17 cellular contexts compared by ENCODE assay signal in genomic region chr1:165875604-165876003, GRCh38. TPM values are rescaled to one million over a fixed set of nuclear protein-coding genes. Genes with fewer than 3 reads are reported as not detected.
DNase-seq lines count a peak whose midpoint lies in the region; ATAC-seq and TF ChIP-seq lines count a peak whose summit lies in the region.
"Had no signal": no experiment of that assay in that cellular context is flagged by ENCODE, and none has a peak within 500 bp of the region (broad histone marks: within the 10 kb centered on the region; RNA-seq: fewer than 3 reads in every experiment).

No MANE protein-coding gene starts in this region.

- peak overlapping the region; percentile 24 for H4K12ac ChIP-seq in trophoblast cell (ENCODE audit: low read depth, low read length)

- no peak overlapping the region for H3K4me2 ChIP-seq in trophoblast cell (ENCODE audit: low read length)

- no peaks in the 10 kb centered on the region for H3K79me1 ChIP-seq in trophoblast cell (ENCODE audit: low read length)

- peaks cover 5% of the 10 kb centered on the region for H3K36me3 Mint-ChIP-seq in Calu3 (ENCODE audit: insufficient read depth, unreplicated experiment)
- no peaks in the 10 kb centered on the region for H3K36me3 Mint-ChIP-seq in activated T-helper 17 cell treated with anti-CD3 and anti-CD28 coated beads, Interleukin-2, amount 50 U/mL, for 72 hours (ENCODE audit: low read depth)

- ATAC-seq in activated T-helper 17 cell treated with anti-CD3 and anti-CD28 coated beads, Interleukin-2, amount 50 U/mL, for 72 hours (replicated peaks): no peak
- ATAC-seq in esophagus mucosa: peak; percentile 42

- H3K36me3 ChIP-seq in trophoblast cell (ENCODE audit: control insufficient read depth in 1 of 2, insufficient read depth in 2 of 2, low read length in 2 of 2): no peaks in the 10 kb centered on the region
- H3K36me3 ChIP-seq in ovary: no peaks in the 10 kb centered on the region
- H3K36me3 ChIP-seq: sigmoid colon, uterus had no signal

- H4K8ac ChIP-seq in trophoblast cell (ENCODE audit: low read depth, low read length): peak overlapping the region; percentile 23

- no CpG with 5 or more reads among the region's 6 CpGs for WGBS in trophoblast cell (ENCODE audit: extremely low coverage, insufficient coverage, insufficient read length)
- WGBS in ovary, 3 donors: 71 to 79% (median 78%) methylated on average over 6 of the region's 6 CpGs

- BruUV-seq in Calu3 (replicated peaks; lab: Mats Ljungman, UMichigan): no TSS peak

- H2AFZ ChIP-seq in trophoblast cell (ENCODE audit: insufficient read depth, low read length, poor library complexity): no peak overlapping the region

- peak overlapping the region; percentile 42 for H3K4me3 Mint-ChIP-seq in Calu3 (ENCODE audit: low read depth, unreplicated experiment)
- H3K4me3 Mint-ChIP-seq in activated T-helper 17 cell treated with anti-CD3 and anti-CD28 coated beads, Interleukin-2, amount 50 U/mL, for 72 hours: peak overlapping the region; percentile 6

- TF ChIP-seq POLR2A in ovary (IDR thresholded peaks at IDR 0.05): no peak

- H3K4me3 ChIP-seq in trophoblast cell (ENCODE audit: low read depth, low read length) (no peak overlapping the region), ovary (no peak overlapping the region)
- H3K4me3 ChIP-seq: sigmoid colon, uterus had no signal

- CTCF ChIA-PET in Calu3 (lab: Charles Lee): interaction anchor here (0.7 kb wide), 2 partner anchors 18 to 172 kb away, joined by 4 to 5 read pairs; no protein-coding TSS in a partner anchor

- H2BK5ac ChIP-seq in trophoblast cell (ENCODE audit: low read depth, low read length, poor library complexity): no peak overlapping the region

- H3K27me3 ChIP-seq in trophoblast cell (ENCODE audit: insufficient read depth, low read length) (no peaks in the 10 kb centered on the region), ovary (no peaks in the 10 kb centered on the region)
- H3K27me3 ChIP-seq: sigmoid colon, uterus had no signal

- no peak overlapping the region for H2BK120ac ChIP-seq in trophoblast cell (ENCODE audit: insufficient read depth, low read length, poor library complexity)

- peaks cover 68% of the 10 kb centered on the region for H3K4me1 Mint-ChIP-seq in Calu3 (ENCODE audit: low read depth, unreplicated experiment)
- peaks cover 21% of the 10 kb centered on the region for H3K4me1 Mint-ChIP-seq in activated T-helper 17 cell treated with anti-CD3 and anti-CD28 coated beads, Interleukin-2, amount 50 U/mL, for 72 hours

- no peak overlapping the region for H2BK12ac ChIP-seq in trophoblast cell (ENCODE audit: low read length)

- H3K4ac ChIP-seq in trophoblast cell (ENCODE audit: low read depth, low read length): peak overlapping the region; percentile 75

- no peak overlapping the region for H2AK5ac ChIP-seq in trophoblast cell (ENCODE audit: low read length)

- TF ChIP-seq CTCF in Calu3 (IDR thresholded peaks at IDR 0.05; ENCODE audit: unreplicated experiment) (no peak), ovary (IDR thresholded peaks at IDR 0.05) (no peak)

- H3K27ac Mint-ChIP-seq in Calu3 (ENCODE audit: unreplicated experiment): peak overlapping the region; percentile 63
- H3K27ac Mint-ChIP-seq in activated T-helper 17 cell treated with anti-CD3 and anti-CD28 coated beads, Interleukin-2, amount 50 U/mL, for 72 hours: no peak overlapping the region

- H3K9me3 ChIP-seq in trophoblast cell (ENCODE audit: insufficient read depth, low read depth, low read length) (no peaks in the 10 kb centered on the region), ovary (no peaks in the 10 kb centered on the region)
- H3K9me3 ChIP-seq: uterus had no signal

- in situ Hi-C loops in ACHN (cut with HindIII; ENCODE audit: low pct_ligation_motif_present, low pct_unique_long_range_greater_than_20kb, low sequenced_read_pairs): no loop called here

- H3K79me2 ChIP-seq in trophoblast cell (ENCODE audit: control insufficient read depth, insufficient read depth, low read length, poor library complexity): peaks cover under 1% of the 10 kb centered on the region

- H3K14ac ChIP-seq in trophoblast cell (ENCODE audit: low read length): no peak overlapping the region

- peaks cover 2 to 9% of the 10 kb centered on the region in 2 experiments for H3K4me1 ChIP-seq in trophoblast cell (ENCODE audit: control insufficient read depth in 1 of 2, insufficient read depth in 2 of 2, low read length in 2 of 2)
- no peaks in the 10 kb centered on the region for H3K4me1 ChIP-seq in ovary (ENCODE audit: insufficient read depth)
- H3K4me1 ChIP-seq: sigmoid colon, uterus had no signal

- no peak overlapping the region for H3K9ac ChIP-seq in trophoblast cell (ENCODE audit: low read length)

- no peak overlapping the region for H3K27ac ChIP-seq in trophoblast cell (ENCODE audit: low read depth, low read length)
- no peak overlapping the region for H3K27ac ChIP-seq in ovary
- H3K27ac ChIP-seq: sigmoid colon, uterus had no signal

- TF ChIP-seq EP300 in ovary (IDR thresholded peaks at IDR 0.05): no peak

- H3K9me3 Mint-ChIP-seq in Calu3 (ENCODE audit: low read depth, unreplicated experiment): peaks cover 9% of the 10 kb centered on the region
- H3K9me3 Mint-ChIP-seq in activated T-helper 17 cell treated with anti-CD3 and anti-CD28 coated beads, Interleukin-2, amount 50 U/mL, for 72 hours: no peaks in the 10 kb centered on the region

- no peak overlapping the region for H3K23ac ChIP-seq in trophoblast cell (ENCODE audit: low read length)

- no peaks in the 10 kb centered on the region for H3K27me3 Mint-ChIP-seq in Calu3 (ENCODE audit: unreplicated experiment)
- H3K27me3 Mint-ChIP-seq in activated T-helper 17 cell treated with anti-CD3 and anti-CD28 coated beads, Interleukin-2, amount 50 U/mL, for 72 hours: no peaks in the 10 kb centered on the region

- intact Hi-C loops in Calu3 (cut with micrococcal nuclease; ENCODE audit: unreplicated experiment) (loop anchor here (2.0 to 5.0 kb wide), 2 partner anchors 33 to 107 kb away; partner anchors contain the start of gene TMCO1), ovary (cut with DNase I) (no loop called here)

- no peak overlapping the region for H4K91ac ChIP-seq in trophoblast cell (ENCODE audit: low read depth, low read length)

- H3K18ac ChIP-seq in trophoblast cell (ENCODE audit: low read length): no peak overlapping the region

- DNase-seq in Calu3 (peak; percentile 24), trophoblast cell (no peak), ACHN (no peak), NCI-H1417 treated with DMSO at 0.1 percent for 48 hours (lab: John Stamatoyannopoulos, UW) (no peak), ovary (no peak), NCI-H2107 treated with DMSO at 0.1 percent for 48 hours (lab: John Stamatoyannopoulos, UW; ENCODE audit: unreplicated experiment) (no peak)
- DNase-seq: activated CD4-positive, CD25-positive, alpha-beta regulatory T cell; activated effector memory CD4-positive, alpha-beta T cell treated with anti-CD3 and anti-CD28 coated beads, Interleukin-2, amount 50 U/mL, for 16 hours; anterior cingulate cortex; midbrain; NCI-H526; SIG-M5; sigmoid colon; stimulated activated CD4-positive, alpha-beta T cell treated with anti-CD3 and anti-CD28 coated beads, Interleukin-1b, Interleukin-23, amount 100 ng/mL, for 48 hours; uterus had no signal

RNA-seq across cellular contexts. Expression of gene UCK2, which starts 48.2 kb away (rescaled TPM):
- total RNA-seq in Calu3 (2022): 106 and 109 TPM in 2 replicates
- 10 to 100 TPM; 30.7 to 74.2 TPM for total RNA-seq in activated T-helper 17 cell treated with anti-CD3 and anti-CD28 coated beads, Interleukin-2, amount 50 U/mL, for 72 hours
- 39.5 TPM for total RNA-seq in esophagus mucosa
- polyA plus RNA-seq in trophoblast cell (2013): 77.1 and 81.6 TPM in 2 replicates
- 10 to 100 TPM; 13.2 to 22.7 (median 17.1) TPM for total RNA-seq in ovary
- 10 to 100 TPM in 1 of 2 donors, 1 to 10 TPM in 1; 7.3 to 12.8 TPM for polyA plus RNA-seq in ovary
